31 cellular contexts compared by ENCODE assay signal in the genomic region with DNA sequence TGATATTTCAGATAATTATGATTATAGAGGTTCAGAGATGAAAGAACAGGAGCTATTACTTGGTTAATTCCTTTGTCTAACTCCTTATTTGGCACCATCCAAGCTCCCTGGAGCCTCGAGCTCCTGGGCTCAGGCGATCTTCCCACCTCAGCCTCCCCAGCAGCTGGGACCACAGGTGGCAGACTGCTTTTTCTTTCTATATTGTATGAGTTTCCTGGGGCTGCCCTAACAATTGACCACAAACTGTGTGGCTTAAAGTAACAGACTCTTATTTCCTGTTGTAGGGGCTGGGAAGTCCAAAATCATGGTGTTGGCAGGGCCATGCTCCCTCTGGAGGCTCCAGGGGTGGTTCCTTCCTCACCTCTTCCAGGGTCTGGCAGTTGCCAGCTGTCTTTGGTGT.
"Had no signal": no experiment of that assay in that cellular context is flagged by ENCODE, and none has a peak within 500 bp of the region (broad histone marks: within the 10 kb centered on the region; RNA-seq: fewer than 3 reads in every experiment).

No MANE protein-coding gene starts in this region.

- H3K27me3 ChIP-seq: ascending aorta, cardiac muscle cell had no signal

- H3K27ac ChIP-seq: ascending aorta, cardiac muscle cell, VCaP had no signal

- H3K36me3 ChIP-seq: ascending aorta, cardiac muscle cell had no signal

- ATAC-seq: activated CD8-positive, alpha-beta T cell treated with anti-CD3 and anti-CD28 coated beads for 36 hours; activated naive CD8-positive, alpha-beta T cell treated with anti-CD3 and anti-CD28 coated beads, Interleukin-2, amount 50 U/mL, for 24 hours; activated T-cell treated with anti-CD3 and anti-CD28 coated beads, Interleukin-2, amount 50 U/mL, for 4 hours; activated T-cell treated with anti-CD3 and anti-CD28 coated beads, Interleukin-2, amount 50 U/mL, for 72 hours; activated T-helper 17 cell treated with anti-CD3 and anti-CD28 coated beads, Interleukin-2, amount 50 U/mL, for 72 hours had no signal

- H3K4me1 ChIP-seq: ascending aorta had no signal

- FAIRE-seq: bronchial epithelial cell, TTC549 had no signal

- DNase-seq: activated B cell treated with CpG ODN at 0.5 μM for 24 hours; activated CD4-positive, alpha-beta memory T cell treated with anti-CD3 and anti-CD28 coated beads for 36 hours; activated CD4-positive, alpha-beta T cell treated with anti-CD3 and anti-CD28 coated beads for 4 hours; activated CD4-positive, alpha-beta T cell treated with anti-CD3 and anti-CD28 coated beads, Interleukin-2, amount 10 ng/mL, durations not matched to agents 24 days and 14 days; activated CD4-positive, alpha-beta T cell treated with anti-CD3 and anti-CD28 coated beads, Interleukin-2, amount 50 U/mL, for 1 hour; activated CD4-positive, alpha-beta T cell treated with anti-CD3 and anti-CD28 coated beads, Interleukin-2, amount 50 U/mL, for 4 hours; activated CD4-positive, CD25-positive, alpha-beta regulatory T cell treated with anti-CD3 and anti-CD28 coated beads, Interleukin-2, amount 50 U/mL, for 72 hours; activated CD8-positive, alpha-beta memory T cell treated with anti-CD3 and anti-CD28 coated beads, Interleukin-2, amount 50 U/mL, for 4 hours; activated CD8-positive, alpha-beta T cell treated with anti-CD3 and anti-CD28 coated beads for 36 hours; activated effector memory CD4-positive, alpha-beta T cell treated with anti-CD3 and anti-CD28 coated beads, Interleukin-2, amount 50 U/mL, for 16 hours; activated gamma-delta T cell treated with Interleukin-2 at 50 U/mL for 16 hours; activated naive CD4-positive, alpha-beta T cell; activated naive CD4-positive, alpha-beta T cell treated with anti-CD3 and anti-CD28 coated beads for 36 hours; activated naive CD8-positive, alpha-beta T cell treated with anti-CD3 and anti-CD28 coated beads, Interleukin-2, amount 10 ng/mL, durations not matched to agents 7 days and 5 days; activated naive CD8-positive, alpha-beta T cell treated with anti-CD3 and anti-CD28 coated beads, Interleukin-2, amount 50 U/mL, for 24 hours; activated T-cell treated with anti-CD3 and anti-CD28 coated beads for 4 hours; activated T-cell treated with anti-CD3 and anti-CD28 coated beads, Interleukin-2, amount 50 U/mL, for 1 hour; activated T-cell treated with anti-CD3 and anti-CD28 coated beads, Interleukin-2, amount 50 U/mL, for 4 hours; activated T-cell treated with anti-CD3 and anti-CD28 coated beads, Interleukin-2, amount 50 U/mL, for 72 hours; amygdala; anterior cingulate cortex; caudate nucleus; cerebellar nuclear complex; T-helper 2 cell; T-helper 9 cell had no signal

- H3K9me3 ChIP-seq: ascending aorta had no signal

- H3K4me3 ChIP-seq: ascending aorta, cardiac muscle cell had no signal
